In genomic region chr3:142031575-142031974, GRCh38 we compare ENCODE assay signal across 21 cellular contexts.
DNase-seq lines count a peak whose midpoint lies in the region; ATAC-seq and TF ChIP-seq lines count a peak whose summit lies in the region.
"Had no signal": no experiment of that assay in that cellular context is flagged by ENCODE, and none has a peak within 500 bp of the region (broad histone marks: within the 10 kb centered on the region; RNA-seq: fewer than 3 reads in every experiment).

No MANE protein-coding gene starts in this region.

- H3K27ac ChIP-seq in neutrophil, result peak overlapping the region; percentile 81
- H3K27ac ChIP-seq: 22Rv1, BLaER1, C4-2B, GM23248 had no signal

- H3K9me3 ChIP-seq in neutrophil, result no peaks in the 10 kb centered on the region
- H3K9me3 ChIP-seq: BLaER1, Caco-2 had no signal

- no peak for TF ChIP-seq CTCF in natural killer cell (IDR thresholded peaks at IDR 0.05)
- no peak for TF ChIP-seq CTCF in neutrophil (IDR thresholded peaks at IDR 0.05)

- peaks cover 41 to 62% of the 10 kb centered on the region in 2 experiments for H3K4me1 ChIP-seq in neutrophil (ENCODE audit: control insufficient read depth in 1 of 2, insufficient read depth in 1 of 2, low read depth in 1 of 2, low read length in 1 of 2)

- H3K27me3 Mint-ChIP-seq in natural killer cell (ENCODE audit: low read depth in 2 of 2) (no peaks in the 10 kb centered on the region), immature natural killer cell (ENCODE audit: low read depth in 3 of 3) (no peaks in the 10 kb centered on the region)
- H3K27me3 Mint-ChIP-seq in natural killer cell treated with Interleukin-12 subunit alpha and Interleukin-12 subunit beta and Interleukin-15 and Interleukin-18, amount 100 ng/mL, for 72 hours, result no peaks in the 10 kb centered on the region
- H3K27me3 Mint-ChIP-seq in activated CD8-positive, alpha-beta T cell treated with anti-CD3 and anti-CD28 coated beads, Interleukin-2, amount 10 ng/mL, durations not matched to agents 7 days and 5 days (ENCODE audit: low read depth), result no peaks in the 10 kb centered on the region
- H3K27me3 Mint-ChIP-seq: B cell; CD4-positive, CD25-positive, alpha-beta regulatory T cell had no signal

- DNase-seq in natural killer cell (no peak), immature natural killer cell (no peak)
- DNase-seq in natural killer cell treated with Interleukin-12 subunit alpha and Interleukin-12 subunit beta and Interleukin-15 and Interleukin-18, amount 100 ng/mL, for 72 hours (ENCODE audit: low spot score), result no peak
- no peak for DNase-seq in activated CD8-positive, alpha-beta T cell treated with anti-CD3 and anti-CD28 coated beads, Interleukin-2, amount 10 ng/mL, durations not matched to agents 7 days and 5 days
- DNase-seq: Caco-2; CD4-positive, CD25-positive, alpha-beta regulatory T cell; CD8-positive, alpha-beta T cell; DMS153; DND-41; EL; GDM1; GM23248; H7; HCEC 1CT had no signal

- H3K9me3 Mint-ChIP-seq in natural killer cell (no peaks in the 10 kb centered on the region), immature natural killer cell (no peaks in the 10 kb centered on the region)
- no peaks in the 10 kb centered on the region for H3K9me3 Mint-ChIP-seq in natural killer cell treated with Interleukin-12 subunit alpha and Interleukin-12 subunit beta and Interleukin-15 and Interleukin-18, amount 100 ng/mL, for 72 hours
- no peaks in the 10 kb centered on the region for H3K9me3 Mint-ChIP-seq in activated CD8-positive, alpha-beta T cell treated with anti-CD3 and anti-CD28 coated beads, Interleukin-2, amount 10 ng/mL, durations not matched to agents 7 days and 5 days (ENCODE audit: insufficient read depth)
- H3K9me3 Mint-ChIP-seq: CD4-positive, CD25-positive, alpha-beta regulatory T cell had no signal

- H3K27ac Mint-ChIP-seq in natural killer cell (peak overlapping the region; percentile 3 to 45), immature natural killer cell (peak overlapping the region in 4 of 6 donors; percentile 3 to 50 (median 18))
- H3K27ac Mint-ChIP-seq in natural killer cell treated with Interleukin-12 subunit alpha and Interleukin-12 subunit beta and Interleukin-15 and Interleukin-18, amount 100 ng/mL, for 72 hours, result peak overlapping the region in 1 of 2 donors; percentile 7
- H3K27ac Mint-ChIP-seq in activated CD8-positive, alpha-beta T cell treated with anti-CD3 and anti-CD28 coated beads, Interleukin-2, amount 10 ng/mL, durations not matched to agents 7 days and 5 days, result no peak overlapping the region
- H3K27ac Mint-ChIP-seq: B cell; CD4-positive, CD25-positive, alpha-beta regulatory T cell; CD8-positive, alpha-beta T cell had no signal

- no peak for ATAC-seq in natural killer cell
- ATAC-seq in natural killer cell treated with Interleukin-12 subunit alpha and Interleukin-12 subunit beta and Interleukin-15 and Interleukin-18, amount 100 ng/mL, for 72 hours, result no peak
- ATAC-seq in HG02840 (IDR thresholded peaks at IDR 0.05; ENCODE audit: low FRiP score, unreplicated experiment), result no peak
- no peak for ATAC-seq in activated CD8-positive, alpha-beta T cell treated with anti-CD3 and anti-CD28 coated beads, Interleukin-2, amount 10 ng/mL, durations not matched to agents 7 days and 5 days
- ATAC-seq: CD8-positive, alpha-beta T cell; GM12878 had no signal

- H3K36me3 ChIP-seq in neutrophil, result no peaks in the 10 kb centered on the region
- H3K36me3 ChIP-seq: BLaER1 had no signal

- H3K4me3 ChIP-seq in neutrophil (ENCODE audit: low read depth in 1 of 2, low read length in 1 of 2), result peak overlapping the region in 1 of 2 experiments; percentile 25
- H3K4me3 ChIP-seq: BLaER1, GM12878, GM23248 had no signal

- no peaks in the 10 kb centered on the region for H3K27me3 ChIP-seq in neutrophil
- H3K27me3 ChIP-seq: BLaER1 had no signal

- POLR2A ChIA-PET in activated CD8-positive, alpha-beta T cell treated with anti-CD3 and anti-CD28 coated beads, Interleukin-2, amount 10 ng/mL, durations not matched to agents 7 days and 5 days (lab: Charles Lee), result no interaction called here

- peaks cover 52 to 56% of the 10 kb centered on the region in 2 donors for H3K4me1 Mint-ChIP-seq in natural killer cell
- peaks cover 29 to 37% of the 10 kb centered on the region in 2 donors for H3K4me1 Mint-ChIP-seq in natural killer cell treated with Interleukin-12 subunit alpha and Interleukin-12 subunit beta and Interleukin-15 and Interleukin-18, amount 100 ng/mL, for 72 hours (ENCODE audit: low read depth in 2 of 2)
- peaks cover 34 to 71% of the 10 kb centered on the region in 2 donors for H3K4me1 Mint-ChIP-seq in immature natural killer cell
- H3K4me1 Mint-ChIP-seq in activated CD8-positive, alpha-beta T cell treated with anti-CD3 and anti-CD28 coated beads, Interleukin-2, amount 10 ng/mL, durations not matched to agents 7 days and 5 days (ENCODE audit: low read depth), result peaks cover 12% of the 10 kb centered on the region

- CTCF ChIA-PET in activated CD8-positive, alpha-beta T cell treated with anti-CD3 and anti-CD28 coated beads, Interleukin-2, amount 10 ng/mL, durations not matched to agents 7 days and 5 days (lab: Charles Lee), result no interaction called here

- H3K4me3 Mint-ChIP-seq in natural killer cell (no peak overlapping the region), immature natural killer cell (no peak overlapping the region)
- H3K4me3 Mint-ChIP-seq in natural killer cell treated with Interleukin-12 subunit alpha and Interleukin-12 subunit beta and Interleukin-15 and Interleukin-18, amount 100 ng/mL, for 72 hours, result no peak overlapping the region
- H3K4me3 Mint-ChIP-seq in activated CD8-positive, alpha-beta T cell treated with anti-CD3 and anti-CD28 coated beads, Interleukin-2, amount 10 ng/mL, durations not matched to agents 7 days and 5 days, result no peak overlapping the region
- H3K4me3 Mint-ChIP-seq: B cell; CD8-positive, alpha-beta T cell had no signal

- intact Hi-C loops in natural killer cell (cut with micrococcal nuclease), result no loop called here

- H3K36me3 Mint-ChIP-seq in natural killer cell, result no peaks in the 10 kb centered on the region
- H3K36me3 Mint-ChIP-seq in natural killer cell treated with Interleukin-12 subunit alpha and Interleukin-12 subunit beta and Interleukin-15 and Interleukin-18, amount 100 ng/mL, for 72 hours, result no peaks in the 10 kb centered on the region
- no peaks in the 10 kb centered on the region for H3K36me3 Mint-ChIP-seq in immature natural killer cell
- H3K36me3 Mint-ChIP-seq in activated CD8-positive, alpha-beta T cell treated with anti-CD3 and anti-CD28 coated beads, Interleukin-2, amount 10 ng/mL, durations not matched to agents 7 days and 5 days (ENCODE audit: low read depth), result peaks cover 4% of the 10 kb centered on the region
- H3K36me3 Mint-ChIP-seq: CD4-positive, CD25-positive, alpha-beta regulatory T cell; CD8-positive, alpha-beta T cell had no signal
